9 cellular contexts compared by ENCODE assay signal in the genomic region with DNA sequence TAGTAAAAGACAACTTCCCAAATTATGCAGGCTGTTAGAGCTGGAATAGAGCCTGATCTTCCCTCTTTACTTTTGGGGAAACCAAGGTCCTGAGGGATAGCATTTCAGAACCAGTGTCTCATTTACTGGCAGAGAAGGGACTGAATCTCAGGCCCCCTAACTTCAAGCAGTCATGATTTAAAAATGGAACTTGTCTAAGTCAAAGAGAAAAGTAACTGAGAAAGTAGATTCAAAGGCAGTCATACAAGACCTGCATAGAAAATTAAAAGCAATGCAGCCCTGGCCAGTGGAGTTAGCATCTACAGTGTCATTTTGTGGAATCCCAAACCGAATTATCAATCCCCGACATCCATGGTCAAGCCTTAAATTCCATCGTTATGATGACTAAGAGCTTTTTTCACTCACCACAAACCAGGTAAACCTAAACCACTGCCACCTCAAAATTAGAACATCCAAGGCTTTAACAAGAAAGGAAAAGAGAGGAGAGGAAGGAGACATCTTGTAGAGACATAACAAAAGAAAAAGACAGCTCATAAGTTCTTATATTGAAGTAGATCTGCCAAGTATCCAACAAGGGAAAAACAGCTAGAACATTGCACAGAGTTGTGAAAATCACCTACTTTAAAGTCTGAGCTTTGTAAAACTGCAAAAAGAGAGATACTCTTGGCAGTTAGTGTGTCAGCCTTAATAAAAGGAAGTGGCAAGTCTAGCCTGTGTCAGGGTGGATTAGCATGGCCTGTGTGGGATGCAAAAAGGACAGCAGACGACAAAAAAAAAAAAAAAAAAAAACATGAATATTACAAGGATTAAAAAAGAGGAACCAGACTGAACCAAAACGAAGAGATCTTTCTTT. TPM values are rescaled to one million over a fixed set of nuclear protein-coding genes. Genes with fewer than 3 reads are reported as not detected.
A peak's percentile ranks its signal among the peaks of the same experiment; 100 is the strongest.
DNase-seq lines count a peak whose midpoint lies in the region; ATAC-seq and TF ChIP-seq lines count a peak whose summit lies in the region.
"Had no signal": no experiment of that assay in that cellular context is flagged by ENCODE, and none has a peak within 500 bp of the region (broad histone marks: within the 10 kb centered on the region; RNA-seq: fewer than 3 reads in every experiment).

No MANE protein-coding gene starts in this region.

- peaks cover 49% of the 10 kb centered on the region for H3K4me1 Mint-ChIP-seq in T-helper 17 cell

- no peaks in the 10 kb centered on the region for H4K20me1 ChIP-seq in osteoblast (ENCODE audit: insufficient read depth, low read length)

- peak overlapping the region; percentile 89 for H3K27ac Mint-ChIP-seq in T-helper 17 cell

- no peak for DNase-seq in T-helper 17 cell
- DNase-seq in hippocampal formation (lab: John Stamatoyannopoulos, UW) = no peak
- no peak for DNase-seq in osteoblast (ENCODE audit: insufficient read length, low spot score, missing footprints)
- no peak for DNase-seq in central memory CD4-positive, alpha-beta T cell

- no peaks in the 10 kb centered on the region for H3K79me2 ChIP-seq in osteoblast (ENCODE audit: insufficient read depth, low read length)

- H3K4me1 ChIP-seq in mucosa of rectum (ENCODE audit: control insufficient read depth in 2 of 2, insufficient read depth in 2 of 2, low read length in 2 of 2) (peaks cover 2 to 3% of the 10 kb centered on the region in 2 donors), osteoblast (ENCODE audit: insufficient read depth, low read length) (no peaks in the 10 kb centered on the region)

- H3K36me3 ChIP-seq in mucosa of rectum (ENCODE audit: control insufficient read depth in 2 of 2, insufficient read depth in 2 of 2, low read length in 2 of 2) (no peaks in the 10 kb centered on the region), osteoblast (ENCODE audit: insufficient read depth, low read length) (no peaks in the 10 kb centered on the region)

- H3K27me3 Mint-ChIP-seq in T-helper 17 cell = no peaks in the 10 kb centered on the region

- H3K4me3 ChIP-seq in mucosa of rectum (ENCODE audit: low read length in 2 of 2) (no peak overlapping the region), osteoblast (ENCODE audit: insufficient read depth, low read length) (no peak overlapping the region)

- H3K4me2 ChIP-seq in osteoblast (ENCODE audit: insufficient read depth, low read length) = no peak overlapping the region

- H2AFZ ChIP-seq in osteoblast (ENCODE audit: low read length) = no peak overlapping the region

- no peak overlapping the region for H3K4me3 Mint-ChIP-seq in T-helper 17 cell

- TF ChIP-seq CTCF in osteoblast (IDR thresholded peaks at IDR 0.05; ENCODE audit: extremely low read depth, low read depth, low read length) = no peak

- H3K27ac ChIP-seq in mucosa of rectum (ENCODE audit: low read depth in 2 of 2, low read length in 2 of 2) = peak overlapping the region; percentile 18 to 65
- no peak overlapping the region for H3K27ac ChIP-seq in osteoblast (ENCODE audit: low read depth, low read length)

- H3K9ac ChIP-seq in mucosa of rectum (ENCODE audit: low read depth in 1 of 2, low read length in 2 of 2) = no peak overlapping the region

- peak; percentile 18 for ATAC-seq in GM18498 (IDR thresholded peaks at IDR 0.05; ENCODE audit: unreplicated experiment)
- peak; percentile 33 for ATAC-seq in HG02885 (IDR thresholded peaks at IDR 0.05; ENCODE audit: poor library complexity, unreplicated experiment)
- ATAC-seq in T-helper 17 cell = peak; percentile 47
- ATAC-seq in GM21737 (IDR thresholded peaks at IDR 0.05; ENCODE audit: unreplicated experiment) = no peak

- H3K9me3 ChIP-seq in T-helper 17 cell (ENCODE audit: control insufficient read depth, low read length, poor library complexity, severe bottlenecking) (no peaks in the 10 kb centered on the region), mucosa of rectum (ENCODE audit: control insufficient read depth in 2 of 2, low read length in 2 of 2) (no peaks in the 10 kb centered on the region), osteoblast (ENCODE audit: low read depth, low read length) (no peaks in the 10 kb centered on the region)

- H3K27me3 ChIP-seq in mucosa of rectum (ENCODE audit: control insufficient read depth in 2 of 2, insufficient read depth in 2 of 2, low read length in 2 of 2) (no peaks in the 10 kb centered on the region), osteoblast (ENCODE audit: insufficient read depth, low read length) (peaks cover 50% of the 10 kb centered on the region)

- no peaks in the 10 kb centered on the region for H3K36me3 Mint-ChIP-seq in T-helper 17 cell (ENCODE audit: low read depth)

RNA-seq across cellular contexts. Expression of a gene that starts 54.1 kb away (rescaled TPM):
- total RNA-seq in T-helper 17 cell (10 to 100 TPM; 12.4 to 14.2 TPM), osteoblast (not detected in 2 replicates)
- total RNA-seq: dermis microvascular lymphatic vessel endothelial cell had no signal

RNA-seq across cellular contexts. Expression of a gene that starts 57.6 kb away (rescaled TPM):
- total RNA-seq in T-helper 17 cell (under 1 TPM; 0.23 to 0.37 TPM), osteoblast (not detected in 2 replicates)
- total RNA-seq: dermis microvascular lymphatic vessel endothelial cell had no signal

Comparison
In these comparisons a context has a peak if more than half of its experiments do, and no peak if none do; other contexts are left out.
1. RNA of a gene that starts 54.1 kb away (total RNA-seq): 12.4 to 14.2 TPM in T-helper 17 cell; not detected in osteoblast; every median in the first group is over 10 times any median in the second.